Comparison of ENCODE assay signal across 8 cellular contexts in genomic region chr1:155859881-155860841, GRCh38. TPM values are rescaled to one million over a fixed set of nuclear protein-coding genes. Genes with fewer than 3 reads are reported as not detected.
DNase-seq lines count a peak whose midpoint lies in the region; FAIRE-seq and TF ChIP-seq lines count a peak whose summit lies in the region.

No MANE protein-coding gene starts in this region.

- H3K4ac ChIP-seq in H1 (replicated peaks; ENCODE audit: insufficient read length, low read depth, low read length) (no peak overlapping the region), mesenchymal stem cell (ENCODE audit: low read depth in 1 of 2, low read length in 2 of 2) (peak overlapping the region; percentile 15 to 86)

- H3K79me1 ChIP-seq in H1 (ENCODE audit: low read depth, low read length) (peaks cover 3% of the 10 kb centered on the region; the same call in 1 of the 2 replicates), mesenchymal stem cell (replicated peaks; ENCODE audit: low read length, poor library complexity, severe bottlenecking) (peaks cover 4% of the 10 kb centered on the region)

- peaks cover 0 to 16% of the 10 kb centered on the region in 2 experiments; a peak in 2 of 4 replicates for H3K79me2 ChIP-seq in H1 (ENCODE audit: control insufficient read depth in 1 of 2, insufficient read depth in 2 of 2, low read length in 2 of 2)

- H2BK15ac ChIP-seq in H1 (ENCODE audit: low read length) (no peak overlapping the region), mesenchymal stem cell (ENCODE audit: low read depth, poor library complexity, severe bottlenecking) (peak overlapping the region; percentile 53)

- H4K8ac ChIP-seq in H1 (ENCODE audit: extremely low read depth, insufficient read depth, low read length) (peak overlapping the region; percentile 92; the same call in 1 of the 2 replicates), mesenchymal stem cell (ENCODE audit: low read length) (peak overlapping the region; percentile 90)

- peaks cover 0 to 2% of the 10 kb centered on the region in 2 experiments for H4K20me1 ChIP-seq in H1 (replicated peaks in 1 of 2; ENCODE audit: control insufficient read depth in 1 of 2, insufficient read depth in 2 of 2, low read length in 2 of 2)

- H3K4me3 Mint-ChIP-seq in CD8-positive, alpha-beta memory T cell, result peak overlapping the region; percentile 86 to 96 (median 93)

- WGBS in H1 (ENCODE audit: extremely low coverage in 1 of 2, insufficient coverage in 1 of 2, insufficient read length in 1 of 2, insufficient replicate concordance in 2 of 2, low coverage in 1 of 2, low lambda C conversion rate in 2 of 2, missing lambda C conversion rate in 1 of 2), 2 experiments, result 5% methylated on average over 11 of the region's 35 CpGs; no CpG with 5 or more reads in 1 of the 2 experiments
- 31% methylated on average over 33 of the region's 35 CpGs for WGBS in mesenchymal stem cell

- peak overlapping the region in 3 of 4 experiments; percentile 49 to 87 (median 85); a peak in 6 of 7 replicates for H3K9ac ChIP-seq in H1 (replicated peaks in 1 of 4; ENCODE audit: extremely low read depth in 1 of 4, low read depth in 3 of 4, low read length in 3 of 4)
- peak overlapping the region; percentile 97 for H3K9ac ChIP-seq in mesenchymal stem cell (ENCODE audit: low read length)

- H4K91ac ChIP-seq in H1 (replicated peaks; ENCODE audit: insufficient read length, low read length), result peak overlapping the region; percentile 22
- peak overlapping the region; percentile 63 for H4K91ac ChIP-seq in mesenchymal stem cell (ENCODE audit: low read length)

- no peak overlapping the region for H3K56ac ChIP-seq in H1 (replicated peaks; ENCODE audit: insufficient read length, low read depth, low read length)

- no peak overlapping the region for H3K14ac ChIP-seq in H1 (ENCODE audit: insufficient read length)
- H3K14ac ChIP-seq in mesenchymal stem cell (ENCODE audit: low read length in 2 of 2), result peak overlapping the region in 1 of 2 experiments; percentile 74

- peaks cover 8% of the 10 kb centered on the region for H3K23me2 ChIP-seq in H1 (ENCODE audit: low read depth, low read length)

- no peak overlapping the region for H3K23ac ChIP-seq in H1 (ENCODE audit: insufficient read length)
- peak overlapping the region in 1 of 2 experiments; percentile 32 for H3K23ac ChIP-seq in mesenchymal stem cell (ENCODE audit: low read length in 2 of 2)

- H2BK12ac ChIP-seq in H1 (ENCODE audit: low read depth, low read length), result peak overlapping the region; percentile 61; the same call in 1 of the 2 replicates
- peak overlapping the region in 1 of 2 experiments; percentile 61 for H2BK12ac ChIP-seq in mesenchymal stem cell (ENCODE audit: low read length in 2 of 2)

- no peak overlapping the region for H2BK120ac ChIP-seq in H1 (replicated peaks; ENCODE audit: low read depth, low read length)
- H2BK120ac ChIP-seq in mesenchymal stem cell (ENCODE audit: low read depth, low read length), result peak overlapping the region; percentile 8

- 0 out of 2 replicates have a peak overlapping the region, but pooled peaks have one; percentile 10 for H2BK20ac ChIP-seq in H1 (ENCODE audit: low read length)

- H2AK5ac ChIP-seq in H1 (ENCODE audit: low read depth, low read length) (no peak overlapping the region), mesenchymal stem cell (ENCODE audit: low read length, severe bottlenecking) (peak overlapping the region; percentile 33)

- H4K5ac ChIP-seq in H1 (ENCODE audit: insufficient read length, low read depth, low read length), result no peak overlapping the region

- H3K4me2 ChIP-seq in H1 (ENCODE audit: insufficient read depth in 1 of 2, low read depth in 2 of 2, low read length in 2 of 2) (peak overlapping the region; percentile 56 to 81), mesenchymal stem cell (ENCODE audit: low read length, poor library complexity, severe bottlenecking) (peak overlapping the region; percentile 45)

- peak overlapping the region; percentile 83 for H3K27ac ChIP-seq in CD8-positive, alpha-beta memory T cell (ENCODE audit: low read depth, low read length)
- H3K27ac ChIP-seq in H1 (ENCODE audit: low read depth, low read length) (peak overlapping the region; percentile 75), mesenchymal stem cell (ENCODE audit: low read length, poor library complexity, severe bottlenecking) (peak overlapping the region; percentile 52)

- TF ChIP-seq POLR2A in H1 (IDR thresholded peaks at IDR 0.05; ENCODE audit: control extremely low read depth in 1 of 2, low read depth in 2 of 2, low read length in 2 of 2), result peak; percentile 61 to 84

- CTCF ChIA-PET in CD8-positive, alpha-beta memory T cell (lab: Charles Lee), result interaction anchor here (0.9 to 1.5 kb wide), 4 partner anchors 9 to 125 kb away, joined by 3 to 4 read pairs (median 3); partner anchors contain the start of gene ARHGEF2
- CTCF ChIA-PET in H1 (lab: Charles Lee; ENCODE audit: partially characterized antibody), result no interaction called here

- H3K36me3 ChIP-seq in CD8-positive, alpha-beta memory T cell (ENCODE audit: insufficient read depth, low read length), result peaks cover 3% of the 10 kb centered on the region
- H3K36me3 ChIP-seq in H7 (replicated peaks; ENCODE audit: control insufficient read depth, insufficient read depth, low read length) (no peaks in the 10 kb centered on the region), H1 (ENCODE audit: control insufficient read depth in 2 of 4, insufficient read depth in 4 of 4, low read length in 3 of 4) (no peaks in the 10 kb centered on the region), mesenchymal stem cell (ENCODE audit: control insufficient read depth in 1 of 2, insufficient read depth in 2 of 2, low read depth in 1 of 2, low read length in 2 of 2) (peaks cover 0 to 8% of the 10 kb centered on the region in 2 experiments)

- H3K18ac ChIP-seq in H1 (ENCODE audit: extremely low read depth, low read length) (peak overlapping the region; percentile 67; the same call in 1 of the 2 replicates), mesenchymal stem cell (ENCODE audit: low read depth in 1 of 2, low read length in 2 of 2) (peak overlapping the region; percentile 60 to 80)

- FAIRE-seq in H1 (lab: Jason Lieb, UNC), result no peak

- DNase-seq in CD8-positive, alpha-beta memory T cell, result peak; percentile 29 to 85 (median 64)
- peak; percentile 91 for DNase-seq in H7
- DNase-seq in NCI-H524 treated with DMSO at 0.1 percent for 48 hours (lab: John Stamatoyannopoulos, UW), result peak; percentile 29
- DNase-seq in activated CD8-positive, alpha-beta memory T cell treated with anti-CD3 and anti-CD28 coated beads for 1 hour (ENCODE audit: extremely low read depth in 1 of 2, low read depth in 1 of 2), result peak; percentile 10 to 37
- peak in 1 of 2 experiments; percentile 71 for DNase-seq in H1 (ENCODE audit: low read depth in 1 of 2, low spot score in 2 of 2)
- peak; percentile 68 for DNase-seq in mesenchymal stem cell
- peak; percentile 22 to 23 for DNase-seq in stimulated activated CD8-positive, alpha-beta memory T cell treated with anti-CD3 and anti-CD28 coated beads, Interleukin-2, amount 100 ng/mL, for 1 hour (ENCODE audit: low read depth in 2 of 2)
- no peak for DNase-seq in D341Med (ENCODE audit: low spot score)

- TF ChIP-seq EP300 in H1 (IDR thresholded peaks at IDR 0.05; ENCODE audit: borderline replicate concordance in 1 of 2, low read depth in 2 of 2, low read length in 2 of 2), result 0 out of 3 replicates have a peak, but pooled peaks of 1 of the 2 experiments have one; percentile 16

- H3K9me3 Mint-ChIP-seq in CD8-positive, alpha-beta memory T cell, result no peaks in the 10 kb centered on the region

- no peak for TF ChIP-seq RAD21 in H1 (IDR thresholded peaks at IDR 0.05 in 1 of 2, conservative IDR thresholded peaks at IDR 0.05 in 1 of 2; ENCODE audit: low read depth in 2 of 2, low read length in 2 of 2)

- H2AFZ ChIP-seq in H1 (ENCODE audit: low read length), result peak overlapping the region; percentile 64
- peak overlapping the region; percentile 76 for H2AFZ ChIP-seq in mesenchymal stem cell (ENCODE audit: low read depth, low read length)

- H3K9me3 ChIP-seq in CD8-positive, alpha-beta memory T cell (ENCODE audit: low read length), result no peaks in the 10 kb centered on the region
- H3K9me3 ChIP-seq in H1 (ENCODE audit: insufficient read depth in 2 of 2, low read depth in 1 of 2, low read length in 1 of 2) (no peaks in the 10 kb centered on the region), mesenchymal stem cell (ENCODE audit: control insufficient read depth, low read length) (no peaks in the 10 kb centered on the region)

- peaks cover 38 to 57% (median 47%) of the 10 kb centered on the region in 3 donors for H3K4me1 Mint-ChIP-seq in CD8-positive, alpha-beta memory T cell

- peak overlapping the region; percentile 27 for H3K4me3 ChIP-seq in CD8-positive, alpha-beta memory T cell (ENCODE audit: low read length)
- H3K4me3 ChIP-seq in H7 (ENCODE audit: insufficient read depth, low read depth, low read length) (peak overlapping the region; percentile 60), H1 (ENCODE audit: extremely low read depth in 1 of 4, insufficient read depth in 2 of 4, low read depth in 3 of 4, low read length in 4 of 4) (peak overlapping the region; percentile 41 to 68 (median 47)), mesenchymal stem cell (ENCODE audit: insufficient read depth in 1 of 2, low read depth in 1 of 2, low read length in 2 of 2) (peak overlapping the region; percentile 38 to 83)

- TF ChIP-seq CTCF in H1 (IDR thresholded peaks at IDR 0.05; ENCODE audit: control extremely low read depth in 1 of 3, insufficient read depth in 1 of 3, low read depth in 1 of 3, low read length in 3 of 3), result no peak

- H3K27me3 ChIP-seq in CD8-positive, alpha-beta memory T cell (ENCODE audit: insufficient read depth, low read length, poor library complexity, severe bottlenecking), result no peaks in the 10 kb centered on the region
- no peaks in the 10 kb centered on the region for H3K27me3 ChIP-seq in H7 (ENCODE audit: control insufficient read depth, insufficient read depth, low read length)
- H3K27me3 ChIP-seq in H1 (replicated peaks in 1 of 4; ENCODE audit: control insufficient read depth in 3 of 4, extremely low read depth in 1 of 4, insufficient read depth in 3 of 4, low read length in 3 of 4), result no peaks in the 10 kb centered on the region
- no peaks in the 10 kb centered on the region for H3K27me3 ChIP-seq in mesenchymal stem cell (ENCODE audit: control insufficient read depth in 1 of 2, insufficient read depth in 1 of 2, low read length in 2 of 2)

- POLR2A ChIA-PET in CD8-positive, alpha-beta memory T cell (lab: Charles Lee), result interaction anchor here (0.5 to 1.5 kb wide), 4 partner anchors 50 to 503 kb away, joined by 3 to 6 read pairs (median 3); partner anchors contain the start of gene ARHGEF2
- POLR2A ChIA-PET in H1 (lab: Charles Lee; ENCODE audit: partially characterized antibody), result interaction anchor here (0.7 to 2.4 kb wide), 11 partner anchors 8 to 193 kb away, joined by 3 to 7 read pairs (median 4); partner anchors contain the start of gene UBQLN4

- peaks cover 0 to 14% (median 2%) of the 10 kb centered on the region in 3 donors for H3K36me3 Mint-ChIP-seq in CD8-positive, alpha-beta memory T cell

- no peaks in the 10 kb centered on the region for H3K27me3 Mint-ChIP-seq in CD8-positive, alpha-beta memory T cell

- peaks cover 41% of the 10 kb centered on the region for H3K4me1 ChIP-seq in CD8-positive, alpha-beta memory T cell (ENCODE audit: insufficient read depth, low read length)
- H3K4me1 ChIP-seq in H1 (replicated peaks in 1 of 4; ENCODE audit: control insufficient read depth in 3 of 4, insufficient read depth in 4 of 4, low read length in 3 of 4) (peaks cover 0 to 6% (median 2%) of the 10 kb centered on the region in 4 experiments; a peak in 4 of 7 replicates), mesenchymal stem cell (ENCODE audit: control insufficient read depth, insufficient read depth, low read depth, low read length) (peaks cover 7% of the 10 kb centered on the region)

- peak overlapping the region; percentile 63; the same call in 1 of the 2 replicates for H2BK5ac ChIP-seq in H1 (ENCODE audit: low read depth, low read length)
- H2BK5ac ChIP-seq in mesenchymal stem cell (ENCODE audit: low read depth, low read length, poor library complexity, severe bottlenecking), result no peak overlapping the region

- peak overlapping the region; percentile 89 to 98 (median 96) for H3K27ac Mint-ChIP-seq in CD8-positive, alpha-beta memory T cell

RNA-seq across cellular contexts. Expression of gene SYT11, which starts 0.8 kb away (rescaled TPM):
- total RNA-seq in CD8-positive, alpha-beta memory T cell, result 10 to 100 TPM; 22.7 TPM
- 19.3 TPM for polyA plus RNA-seq in CD8-positive, alpha-beta memory T cell
- total RNA-seq in H7 (2014; rRNA removed; shearing (Covaris generic)), result 9.6 and 11.0 TPM in 2 replicates
- total RNA-seq in H1 (2021; fragmentation: NEBNext Ultra II Directional; extraction: Animal tissue kit (Norgen Biotek cat#: 25700)), result 9.6 and 9.7 TPM in 2 replicates
- 6.1 and 7.2 TPM in 2 replicates for polyA plus RNA-seq in H1 (2011; rRNA removed)
- polyA plus RNA-seq in H1 (2011; cell fraction: cytosol; rRNA removed), result 7.5 TPM
- 5.9 TPM for polyA plus RNA-seq in H1 (2011; cell fraction: nucleus; rRNA removed)
- 6.3 to 10.9 TPM (median 8.8 TPM) in 4 replicates for polyA plus RNA-seq in H1 (2012, experiment 1 of 2)
- 4.4 TPM for polyA plus RNA-seq in H1 (2012, experiment 2 of 2)
- 7.2 TPM for polyA plus RNA-seq in H1 (2013, experiment 1 of 2)
- 8.3 TPM for polyA plus RNA-seq in H1 (2013, experiment 2 of 2)
- polyA minus RNA-seq in H1 (2011; rRNA and poly(A)+ RNA removed), result 19.6 and 25.2 TPM in 2 replicates
- polyA minus RNA-seq in H1 (2011; cell fraction: cytosol; rRNA and poly(A)+ RNA removed), result 8.6 TPM
- 8.3 TPM for polyA minus RNA-seq in H1 (2011; cell fraction: nucleus; rRNA and poly(A)+ RNA removed)
- 4.0 TPM for polyA plus RNA-seq in mesenchymal stem cell (2013, experiment 1 of 2)
- 3.9 TPM for polyA plus RNA-seq in mesenchymal stem cell (2013, experiment 2 of 2)

RNA-seq across cellular contexts. Expression of gene GON4L, which starts 3.1 kb away (rescaled TPM):
- total RNA-seq in CD8-positive, alpha-beta memory T cell, result 10 to 100 TPM; 53.3 to 60.8 TPM
- 42.9 TPM for polyA plus RNA-seq in CD8-positive, alpha-beta memory T cell
- 30.7 and 42.5 TPM in 2 replicates for total RNA-seq in H7 (2014; rRNA removed; shearing (Covaris generic))
- total RNA-seq in H1 (2021; fragmentation: NEBNext Ultra II Directional; extraction: Animal tissue kit (Norgen Biotek cat#: 25700)), result 52.1 and 52.9 TPM in 2 replicates
- polyA plus RNA-seq in H1 (2011; rRNA removed), result 25.7 and 26.2 TPM in 2 replicates
- 21.2 TPM for polyA plus RNA-seq in H1 (2011; cell fraction: cytosol; rRNA removed)
- 59.4 TPM for polyA plus RNA-seq in H1 (2011; cell fraction: nucleus; rRNA removed)
- polyA plus RNA-seq in H1 (2012, experiment 1 of 2), result 25.6 to 31.1 TPM (median 29.2 TPM) in 4 replicates
- 4.6 TPM for polyA plus RNA-seq in H1 (2012, experiment 2 of 2)
- 24.3 TPM for polyA plus RNA-seq in H1 (2013, experiment 1 of 2)
- 25.1 TPM for polyA plus RNA-seq in H1 (2013, experiment 2 of 2)
- 62.3 and 90.8 TPM in 2 replicates for polyA minus RNA-seq in H1 (2011; rRNA and poly(A)+ RNA removed)
- 23.6 TPM for polyA minus RNA-seq in H1 (2011; cell fraction: cytosol; rRNA and poly(A)+ RNA removed)
- polyA minus RNA-seq in H1 (2011; cell fraction: nucleus; rRNA and poly(A)+ RNA removed), result 47.9 TPM
- polyA plus RNA-seq in mesenchymal stem cell (2013, experiment 1 of 2), result 15.9 TPM
- 14.2 TPM for polyA plus RNA-seq in mesenchymal stem cell (2013, experiment 2 of 2)

RNA-seq across cellular contexts. Expression of gene RIT1, which starts 51.0 kb away (rescaled TPM):
- total RNA-seq in CD8-positive, alpha-beta memory T cell, result 10 to 100 TPM; 13.7 to 16.9 TPM
- polyA plus RNA-seq in CD8-positive, alpha-beta memory T cell, result 17.7 TPM
- total RNA-seq in H7 (2014; rRNA removed; shearing (Covaris generic)), result 39.1 and 47.1 TPM in 2 replicates
- total RNA-seq in H1 (2021; fragmentation: NEBNext Ultra II Directional; extraction: Animal tissue kit (Norgen Biotek cat#: 25700)), result 25.3 TPM in 2 replicates
- 19.7 and 26.8 TPM in 2 replicates for polyA plus RNA-seq in H1 (2011; rRNA removed)
- polyA plus RNA-seq in H1 (2011; cell fraction: cytosol; rRNA removed), result 26.9 TPM
- polyA plus RNA-seq in H1 (2011; cell fraction: nucleus; rRNA removed), result 10.2 TPM
- 25.7 to 29.6 TPM (median 27.8 TPM) in 4 replicates for polyA plus RNA-seq in H1 (2012, experiment 1 of 2)
- polyA plus RNA-seq in H1 (2012, experiment 2 of 2), result 3.2 TPM
- polyA plus RNA-seq in H1 (2013, experiment 1 of 2), result 8.1 TPM
- polyA plus RNA-seq in H1 (2013, experiment 2 of 2), result 8.5 TPM
- 41.7 and 49.5 TPM in 2 replicates for polyA minus RNA-seq in H1 (2011; rRNA and poly(A)+ RNA removed)
- polyA minus RNA-seq in H1 (2011; cell fraction: cytosol; rRNA and poly(A)+ RNA removed), result 18.3 TPM
- polyA minus RNA-seq in H1 (2011; cell fraction: nucleus; rRNA and poly(A)+ RNA removed), result 14.1 TPM
- polyA plus RNA-seq in mesenchymal stem cell (2013, experiment 1 of 2), result 33.9 TPM
- 33.9 TPM for polyA plus RNA-seq in mesenchymal stem cell (2013, experiment 2 of 2)
